ENCODE assay signal across 8 cellular contexts in the genomic region with DNA sequence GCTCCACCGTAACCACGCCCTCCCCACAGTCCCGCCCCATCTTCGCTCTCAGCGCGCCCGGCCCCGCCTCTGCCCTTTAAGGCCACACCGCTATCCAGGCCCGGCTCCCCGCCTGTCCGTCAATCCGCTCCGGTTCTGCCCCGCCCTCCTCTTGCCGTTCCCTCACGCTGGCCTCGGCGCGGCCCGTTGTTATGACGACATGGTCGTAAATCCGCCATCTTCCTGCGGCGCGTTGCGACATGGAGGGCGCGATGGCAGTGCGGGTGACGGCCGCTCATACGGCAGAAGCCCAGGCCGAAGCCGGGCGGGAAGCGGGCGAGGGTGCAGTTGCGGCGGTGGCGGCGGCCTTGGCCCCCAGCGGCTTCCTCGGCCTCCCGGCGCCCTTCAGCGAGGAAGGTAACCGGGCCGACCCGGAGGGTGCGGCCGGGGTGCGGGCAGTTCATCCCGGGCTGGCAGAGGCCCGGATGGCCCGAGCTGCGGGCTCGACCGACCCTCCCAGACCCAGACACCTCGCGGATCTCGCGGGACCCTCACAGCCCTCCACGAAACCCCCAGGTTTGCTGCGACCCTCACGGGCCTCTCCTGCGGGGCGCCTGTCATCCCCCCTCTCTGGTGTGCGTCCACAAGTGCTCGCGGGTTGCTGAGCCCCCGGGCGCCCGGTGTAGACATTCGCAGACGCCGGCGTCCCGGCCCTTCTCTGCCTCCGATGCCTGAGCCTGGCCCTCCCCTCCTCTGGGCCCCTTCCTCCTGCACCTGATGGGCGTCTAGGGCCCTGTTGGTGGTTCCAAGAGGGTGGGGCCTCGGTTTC. TPM values are rescaled to one million over a fixed set of nuclear protein-coding genes. Genes with fewer than 3 reads are reported as not detected.
DNase-seq lines count a peak whose midpoint lies in the region; ATAC-seq and TF ChIP-seq lines count a peak whose summit lies in the region.

A gene with protein sequence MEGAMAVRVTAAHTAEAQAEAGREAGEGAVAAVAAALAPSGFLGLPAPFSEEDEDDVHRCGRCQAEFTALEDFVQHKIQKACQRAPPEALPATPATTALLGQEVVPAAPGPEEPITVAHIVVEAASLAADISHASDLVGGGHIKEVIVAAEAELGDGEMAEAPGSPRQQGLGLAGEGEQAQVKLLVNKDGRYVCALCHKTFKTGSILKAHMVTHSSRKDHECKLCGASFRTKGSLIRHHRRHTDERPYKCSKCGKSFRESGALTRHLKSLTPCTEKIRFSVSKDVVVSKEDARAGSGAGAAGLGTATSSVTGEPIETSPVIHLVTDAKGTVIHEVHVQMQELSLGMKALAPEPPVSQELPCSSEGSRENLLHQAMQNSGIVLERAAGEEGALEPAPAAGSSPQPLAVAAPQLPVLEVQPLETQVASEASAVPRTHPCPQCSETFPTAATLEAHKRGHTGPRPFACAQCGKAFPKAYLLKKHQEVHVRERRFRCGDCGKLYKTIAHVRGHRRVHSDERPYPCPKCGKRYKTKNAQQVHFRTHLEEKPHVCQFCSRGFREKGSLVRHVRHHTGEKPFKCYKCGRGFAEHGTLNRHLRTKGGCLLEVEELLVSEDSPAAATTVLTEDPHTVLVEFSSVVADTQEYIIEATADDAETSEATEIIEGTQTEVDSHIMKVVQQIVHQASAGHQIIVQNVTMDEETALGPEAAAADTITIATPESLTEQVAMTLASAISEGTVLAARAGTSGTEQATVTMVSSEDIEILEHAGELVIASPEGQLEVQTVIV (plus strand): TSS at position 217 of the 808 bp plus-strand sequence. CDS start 23 bp downstream, at position 240.

- H3K27me3 Mint-ChIP-seq in activated naive CD4-positive, alpha-beta T cell treated with anti-CD3 and anti-CD28 coated beads, Interleukin-2, amount 50 U/mL, for 24 hours: no peaks in the 10 kb centered on the region

- H3K9me3 Mint-ChIP-seq in activated naive CD4-positive, alpha-beta T cell treated with anti-CD3 and anti-CD28 coated beads, Interleukin-2, amount 50 U/mL, for 24 hours: no peaks in the 10 kb centered on the region

- ATAC-seq in HG02571 (IDR thresholded peaks at IDR 0.05; ENCODE audit: unreplicated experiment) (peak; percentile 94), SK-N-SH treated with all-trans-retinoic acid at 6 μM for 48 hours (peak; percentile 97)

- H3K27ac ChIP-seq in temporal lobe (ENCODE audit: low read depth, low read length): peak within 1 kb of the TSS; percentile 70

- H3K4me1 Mint-ChIP-seq in activated naive CD4-positive, alpha-beta T cell treated with anti-CD3 and anti-CD28 coated beads, Interleukin-2, amount 50 U/mL, for 24 hours: peaks cover 12% of the 10 kb centered on the region

- peaks cover 3% of the 10 kb centered on the region for H3K36me3 Mint-ChIP-seq in activated naive CD4-positive, alpha-beta T cell treated with anti-CD3 and anti-CD28 coated beads, Interleukin-2, amount 50 U/mL, for 24 hours

- DNase-seq in GM04504 (ENCODE audit: low read depth) (peak; percentile 97), NCI-H1048 (lab: John Stamatoyannopoulos, UW) (peak; percentile 81), globus pallidus (ENCODE audit: low spot score) (peak; percentile 98), occipital lobe (lab: John Stamatoyannopoulos, UW) (peak; percentile 97)

- H3K4me3 Mint-ChIP-seq in activated naive CD4-positive, alpha-beta T cell treated with anti-CD3 and anti-CD28 coated beads, Interleukin-2, amount 50 U/mL, for 24 hours: peak within 1 kb of the TSS; percentile 85

- H3K27ac Mint-ChIP-seq in activated naive CD4-positive, alpha-beta T cell treated with anti-CD3 and anti-CD28 coated beads, Interleukin-2, amount 50 U/mL, for 24 hours: no peak within 1 kb of the TSS

TF ChIP-seq in SK-N-SH treated with all-trans-retinoic acid at 6 μM for 48 hours, 23 proteins besides CTCF, POLR2A, EP300 and RAD21:
- TF ChIP-seq BACH2 (CRISPR knock-in tag; IDR thresholded peaks at IDR 0.05; ENCODE audit: borderline replicate concordance): no peak
- no peak for TF ChIP-seq ZC3H10 (CRISPR knock-in tag; IDR thresholded peaks at IDR 0.05)
- TF ChIP-seq ZFP30 (CRISPR knock-in tag; IDR thresholded peaks at IDR 0.05): no peak
- TF ChIP-seq PPARA (CRISPR knock-in tag; IDR thresholded peaks at IDR 0.05; ENCODE audit: borderline replicate concordance): no peak
- TF ChIP-seq, protein P1, sequence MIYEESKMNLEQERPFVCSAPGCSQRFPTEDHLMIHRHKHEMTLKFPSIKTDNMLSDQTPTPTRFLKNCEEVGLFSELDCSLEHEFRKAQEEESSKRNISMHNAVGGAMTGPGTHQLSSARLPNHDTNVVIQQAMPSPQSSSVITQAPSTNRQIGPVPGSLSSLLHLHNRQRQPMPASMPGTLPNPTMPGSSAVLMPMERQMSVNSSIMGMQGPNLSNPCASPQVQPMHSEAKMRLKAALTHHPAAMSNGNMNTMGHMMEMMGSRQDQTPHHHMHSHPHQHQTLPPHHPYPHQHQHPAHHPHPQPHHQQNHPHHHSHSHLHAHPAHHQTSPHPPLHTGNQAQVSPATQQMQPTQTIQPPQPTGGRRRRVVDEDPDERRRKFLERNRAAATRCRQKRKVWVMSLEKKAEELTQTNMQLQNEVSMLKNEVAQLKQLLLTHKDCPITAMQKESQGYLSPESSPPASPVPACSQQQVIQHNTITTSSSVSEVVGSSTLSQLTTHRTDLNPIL (CRISPR knock-in tag; IDR thresholded peaks at IDR 0.05; ENCODE audit: low read depth): no peak
- TF ChIP-seq, protein P2, sequence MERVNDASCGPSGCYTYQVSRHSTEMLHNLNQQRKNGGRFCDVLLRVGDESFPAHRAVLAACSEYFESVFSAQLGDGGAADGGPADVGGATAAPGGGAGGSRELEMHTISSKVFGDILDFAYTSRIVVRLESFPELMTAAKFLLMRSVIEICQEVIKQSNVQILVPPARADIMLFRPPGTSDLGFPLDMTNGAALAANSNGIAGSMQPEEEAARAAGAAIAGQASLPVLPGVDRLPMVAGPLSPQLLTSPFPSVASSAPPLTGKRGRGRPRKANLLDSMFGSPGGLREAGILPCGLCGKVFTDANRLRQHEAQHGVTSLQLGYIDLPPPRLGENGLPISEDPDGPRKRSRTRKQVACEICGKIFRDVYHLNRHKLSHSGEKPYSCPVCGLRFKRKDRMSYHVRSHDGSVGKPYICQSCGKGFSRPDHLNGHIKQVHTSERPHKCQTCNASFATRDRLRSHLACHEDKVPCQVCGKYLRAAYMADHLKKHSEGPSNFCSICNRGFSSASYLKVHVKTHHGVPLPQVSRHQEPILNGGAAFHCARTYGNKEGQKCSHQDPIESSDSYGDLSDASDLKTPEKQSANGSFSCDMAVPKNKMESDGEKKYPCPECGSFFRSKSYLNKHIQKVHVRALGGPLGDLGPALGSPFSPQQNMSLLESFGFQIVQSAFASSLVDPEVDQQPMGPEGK (CRISPR knock-in tag; IDR thresholded peaks at IDR 0.05; ENCODE audit: borderline replicate concordance): no peak
- TF ChIP-seq ISL1 (CRISPR knock-in tag; IDR thresholded peaks at IDR 0.05): no peak
- TF ChIP-seq ARNTL (CRISPR knock-in tag; IDR thresholded peaks at IDR 0.05; ENCODE audit: borderline replicate concordance, low read depth): no peak
- TF ChIP-seq, protein P3, sequence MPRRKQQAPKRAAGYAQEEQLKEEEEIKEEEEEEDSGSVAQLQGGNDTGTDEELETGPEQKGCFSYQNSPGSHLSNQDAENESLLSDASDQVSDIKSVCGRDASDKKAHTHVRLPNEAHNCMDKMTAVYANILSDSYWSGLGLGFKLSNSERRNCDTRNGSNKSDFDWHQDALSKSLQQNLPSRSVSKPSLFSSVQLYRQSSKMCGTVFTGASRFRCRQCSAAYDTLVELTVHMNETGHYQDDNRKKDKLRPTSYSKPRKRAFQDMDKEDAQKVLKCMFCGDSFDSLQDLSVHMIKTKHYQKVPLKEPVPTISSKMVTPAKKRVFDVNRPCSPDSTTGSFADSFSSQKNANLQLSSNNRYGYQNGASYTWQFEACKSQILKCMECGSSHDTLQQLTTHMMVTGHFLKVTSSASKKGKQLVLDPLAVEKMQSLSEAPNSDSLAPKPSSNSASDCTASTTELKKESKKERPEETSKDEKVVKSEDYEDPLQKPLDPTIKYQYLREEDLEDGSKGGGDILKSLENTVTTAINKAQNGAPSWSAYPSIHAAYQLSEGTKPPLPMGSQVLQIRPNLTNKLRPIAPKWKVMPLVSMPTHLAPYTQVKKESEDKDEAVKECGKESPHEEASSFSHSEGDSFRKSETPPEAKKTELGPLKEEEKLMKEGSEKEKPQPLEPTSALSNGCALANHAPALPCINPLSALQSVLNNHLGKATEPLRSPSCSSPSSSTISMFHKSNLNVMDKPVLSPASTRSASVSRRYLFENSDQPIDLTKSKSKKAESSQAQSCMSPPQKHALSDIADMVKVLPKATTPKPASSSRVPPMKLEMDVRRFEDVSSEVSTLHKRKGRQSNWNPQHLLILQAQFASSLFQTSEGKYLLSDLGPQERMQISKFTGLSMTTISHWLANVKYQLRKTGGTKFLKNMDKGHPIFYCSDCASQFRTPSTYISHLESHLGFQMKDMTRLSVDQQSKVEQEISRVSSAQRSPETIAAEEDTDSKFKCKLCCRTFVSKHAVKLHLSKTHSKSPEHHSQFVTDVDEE (CRISPR knock-in tag; IDR thresholded peaks at IDR 0.05): no peak

RNA-seq across cellular contexts. Expression of the gene that starts here (rescaled TPM):
- total RNA-seq in occipital lobe (27.3 TPM), temporal lobe (18.9 TPM)

Comparison
In these comparisons a context has a peak if more than half of its experiments do, and no peak if none do; other contexts are left out.
1. Peak in every context shown above with its lines: DNase-seq, ATAC-seq and H3K27ac ChIP-seq.